1 cellular context compared by ENCODE assay signal in genomic region chr3:194946091-194946490, GRCh38.
TF ChIP-seq lines count a peak whose summit lies in the region.

No MANE protein-coding gene starts in this region.

TF ChIP-seq in GM23338, 12 proteins besides CTCF, POLR2A, EP300 and RAD21 (continued from another document):
- TF ChIP-seq ETS1 (IDR thresholded peaks at IDR 0.05), result no peak
- TF ChIP-seq REST (IDR thresholded peaks at IDR 0.05; ENCODE audit: unreplicated experiment), result no peak
TF ChIP-seq in GM23338: peak in this region for 0.
